Comparison of ENCODE assay signal across 15 cellular contexts in genomic region chr13:111209613-111210012, GRCh38.
A peak's percentile ranks its signal among the peaks of the same experiment; 100 is the strongest.
DNase-seq lines count a peak whose midpoint lies in the region; ATAC-seq and TF ChIP-seq lines count a peak whose summit lies in the region.
"Had no signal": no experiment of that assay in that cellular context is flagged by ENCODE, and none has a peak within 500 bp of the region (broad histone marks: within the 10 kb centered on the region; RNA-seq: fewer than 3 reads in every experiment).

No MANE protein-coding gene starts in this region.

- ATAC-seq in stimulated activated naive CD8-positive, alpha-beta T cell treated with anti-CD3 and anti-CD28 coated beads, Interleukin-15, Interleukin-2, amounts not matched to agents 100 U/mL and 50 U/mL, for 24 hours: no peak

- H3K4me3 Mint-ChIP-seq in osteocyte (ENCODE audit: unreplicated experiment): peak overlapping the region; percentile 30
- H3K4me3 Mint-ChIP-seq: activated B cell treated with CpG ODN at 0.5 μM for 24 hours; activated naive CD8-positive, alpha-beta T cell treated with anti-CD3 and anti-CD28 coated beads, Interleukin-2, amount 10 ng/mL, durations not matched to agents 7 days and 5 days; dendritic cell treated with granulocyte-macrophage colony-stimulating factor and Interleukin-4, amounts not matched to agents 40 ng/mL and 50 ng/mL, for 4 days had no signal

- in situ Hi-C loops in SK-MEL-5 (cut with HindIII; ENCODE audit: low pct_unique_long_range_greater_than_20kb, low sequenced_read_pairs): no loop called here
- in situ Hi-C loops in GM13976 (cut with MboI; ENCODE audit: low sequenced_read_pairs, unreplicated experiment): loop anchor here (25.0 kb wide), 1 partner anchor 297 kb away; the partner anchor contains the start of gene ANKRD10

- peaks cover 5% of the 10 kb centered on the region for H3K36me3 Mint-ChIP-seq in osteocyte (ENCODE audit: unreplicated experiment)

- TF ChIP-seq CTCF in AG04449 (IDR thresholded peaks at IDR 0.05; ENCODE audit: insufficient read depth, low read length, missing control alignments) (no peak), fibroblast of villous mesenchyme (IDR thresholded peaks at IDR 0.05; ENCODE audit: insufficient read depth, low read depth, low read length) (no peak), osteocyte (IDR thresholded peaks at IDR 0.05) (no peak), GM13976 (IDR thresholded peaks at IDR 0.05; ENCODE audit: borderline replicate concordance, control extremely low read depth, extremely low read depth, insufficient read depth, missing control alignments) (no peak)

- CTCF ChIA-PET in AG04449 (lab: Yijun Ruan, JAX): interaction anchor here (1.5 to 8.0 kb wide), 2 partner anchors 15 to 142 kb away, joined by 8 to 57 read pairs; no protein-coding TSS in a partner anchor

- H3K4me3 ChIP-seq in AG04449 (ENCODE audit: low read depth, low read length) (peak overlapping the region; percentile 35; the same call in 1 of the 2 replicates), fibroblast of villous mesenchyme (ENCODE audit: low read depth, low read length) (peak overlapping the region; percentile 42)

- peaks cover 84% of the 10 kb centered on the region for H3K4me1 Mint-ChIP-seq in osteocyte (ENCODE audit: unreplicated experiment)

- no peaks in the 10 kb centered on the region for H3K27me3 Mint-ChIP-seq in osteocyte (ENCODE audit: unreplicated experiment)
- H3K27me3 Mint-ChIP-seq: activated B cell treated with CpG ODN at 0.5 μM for 24 hours; activated naive CD8-positive, alpha-beta T cell treated with anti-CD3 and anti-CD28 coated beads, Interleukin-2, amount 10 ng/mL, durations not matched to agents 7 days and 5 days; dendritic cell treated with granulocyte-macrophage colony-stimulating factor and Interleukin-4, amounts not matched to agents 40 ng/mL and 50 ng/mL, for 4 days had no signal

- DNase-seq in AG04449 (ENCODE audit: low read depth, low spot score) (no peak), SK-MEL-5 (ENCODE audit: low read depth, low spot score) (peak; percentile 92), fibroblast of villous mesenchyme (ENCODE audit: low read depth) (no peak), osteocyte (ENCODE audit: extremely low spot score, unreplicated experiment) (no peak), occipital lobe (lab: John Stamatoyannopoulos, UW) (no peak), GM13976 (ENCODE audit: low spot score) (no peak), D341Med (ENCODE audit: low spot score) (no peak)
- DNase-seq in stimulated activated naive CD8-positive, alpha-beta T cell treated with anti-CD3 and anti-CD28 coated beads, Interleukin-15, Interleukin-2, amounts not matched to agents 100 U/mL and 50 U/mL, for 24 hours: no peak
- DNase-seq: ACHN; activated B cell treated with CpG ODN at 0.5 μM for 24 hours; activated naive CD8-positive, alpha-beta T cell treated with anti-CD3 and anti-CD28 coated beads, Interleukin-2, amount 10 ng/mL, durations not matched to agents 7 days and 5 days; kidney; NCI-H1105 treated with DMSO at 0.1 percent for 48 hours; NCI-H446 had no signal

- H3K9me3 Mint-ChIP-seq in osteocyte (ENCODE audit: unreplicated experiment): no peaks in the 10 kb centered on the region
- H3K9me3 Mint-ChIP-seq: activated B cell treated with CpG ODN at 0.5 μM for 24 hours; activated naive CD8-positive, alpha-beta T cell treated with anti-CD3 and anti-CD28 coated beads, Interleukin-2, amount 10 ng/mL, durations not matched to agents 7 days and 5 days; dendritic cell treated with granulocyte-macrophage colony-stimulating factor and Interleukin-4, amounts not matched to agents 40 ng/mL and 50 ng/mL, for 4 days had no signal

- peak overlapping the region; percentile 86 for H3K27ac Mint-ChIP-seq in osteocyte (ENCODE audit: unreplicated experiment)
- H3K27ac Mint-ChIP-seq: activated B cell treated with CpG ODN at 0.5 μM for 24 hours; activated naive CD8-positive, alpha-beta T cell treated with anti-CD3 and anti-CD28 coated beads, Interleukin-2, amount 10 ng/mL, durations not matched to agents 7 days and 5 days; dendritic cell treated with granulocyte-macrophage colony-stimulating factor and Interleukin-4, amounts not matched to agents 40 ng/mL and 50 ng/mL, for 4 days had no signal

- POLR2A ChIA-PET in AG04449 (lab: Yijun Ruan, JAX): interaction anchor here (1.6 kb wide), 1 partner anchor 14 kb away, joined by 6 read pairs; no protein-coding TSS in a partner anchor
